In genomic region chr9:91914937-91915336, GRCh38 we compare ENCODE assay signal across 24 cellular contexts. TPM values are rescaled to one million over a fixed set of nuclear protein-coding genes. Genes with fewer than 3 reads are reported as not detected.
DNase-seq lines count a peak whose midpoint lies in the region; ATAC-seq and TF ChIP-seq lines count a peak whose summit lies in the region.
"Had no signal": no experiment of that assay in that cellular context is flagged by ENCODE, and none has a peak within 500 bp of the region (broad histone marks: within the 10 kb centered on the region; RNA-seq: fewer than 3 reads in every experiment).

No MANE protein-coding gene starts in this region.

- no peak overlapping the region for H3K27ac Mint-ChIP-seq in endodermal cell
- H3K27ac Mint-ChIP-seq: CD14-positive monocyte; CD4-positive, alpha-beta memory T cell; CD4-positive, CD25-positive, alpha-beta regulatory T cell had no signal

- peaks cover 4% of the 10 kb centered on the region for H3K27me3 Mint-ChIP-seq in endodermal cell (ENCODE audit: insufficient read depth)
- H3K27me3 Mint-ChIP-seq: CD4-positive, CD25-positive, alpha-beta regulatory T cell had no signal

- H3K18ac ChIP-seq in mesendoderm (ENCODE audit: low read length) = no peak overlapping the region

- peak overlapping the region; percentile 4 for H3K4me3 ChIP-seq in endodermal cell (ENCODE audit: low read length)
- no peak overlapping the region for H3K4me3 ChIP-seq in mesendoderm (ENCODE audit: low read length)
- no peak overlapping the region for H3K4me3 ChIP-seq in breast epithelium
- H3K4me3 ChIP-seq: BLaER1, GM12878 had no signal

- H3K36me3 ChIP-seq in endodermal cell (ENCODE audit: control insufficient read depth, insufficient read depth, low read length) (peaks cover 81% of the 10 kb centered on the region), mesendoderm (ENCODE audit: control insufficient read depth, insufficient read depth, low read length) (peaks cover 3% of the 10 kb centered on the region), breast epithelium (no peaks in the 10 kb centered on the region)
- H3K36me3 ChIP-seq: BLaER1 had no signal

- H3K27me3 ChIP-seq in endodermal cell (ENCODE audit: control insufficient read depth, insufficient read depth, low read length, poor library complexity, severe bottlenecking) (no peaks in the 10 kb centered on the region), mesendoderm (ENCODE audit: insufficient read depth, low read length, poor library complexity) (no peaks in the 10 kb centered on the region), breast epithelium (no peaks in the 10 kb centered on the region)
- H3K27me3 ChIP-seq: BE2C, BLaER1 had no signal

- WGBS in endodermal cell (ENCODE audit: insufficient coverage in 1 of 2, insufficient read length in 1 of 2), 2 experiments = 92 to 97% methylated on average over 8 to 9 of the region's 9 CpGs
- no CpG with 5 or more reads among the region's 9 CpGs for WGBS in mesendoderm (ENCODE audit: extremely low coverage, insufficient coverage, low lambda C conversion rate)

- H2BK5ac ChIP-seq in mesendoderm (ENCODE audit: low read length) = no peak overlapping the region

- no peak overlapping the region for H2BK120ac ChIP-seq in mesendoderm (ENCODE audit: low read depth, low read length)

- H3K9me3 ChIP-seq in endodermal cell (ENCODE audit: control insufficient read depth, low read length) = no peaks in the 10 kb centered on the region
- no peaks in the 10 kb centered on the region for H3K9me3 ChIP-seq in breast epithelium
- H3K9me3 ChIP-seq: BE2C had no signal

- H3K4me1 ChIP-seq in endodermal cell (ENCODE audit: control insufficient read depth, insufficient read depth, low read length) (peaks cover 19% of the 10 kb centered on the region), mesendoderm (ENCODE audit: control insufficient read depth, low read depth, low read length) (peaks cover 14% of the 10 kb centered on the region), breast epithelium (no peaks in the 10 kb centered on the region)
- H3K4me1 ChIP-seq: BE2C had no signal

- no peak overlapping the region for H2BK15ac ChIP-seq in mesendoderm (replicated peaks; ENCODE audit: low read depth)

- H2AK5ac ChIP-seq in mesendoderm (ENCODE audit: low read length) = no peak overlapping the region

- no peak overlapping the region for H3K4me3 Mint-ChIP-seq in endodermal cell
- H3K4me3 Mint-ChIP-seq: CD14-positive monocyte; CD4-positive, alpha-beta memory T cell; CD4-positive, CD25-positive, alpha-beta regulatory T cell; CD8-positive, alpha-beta memory T cell had no signal

- H3K79me2 ChIP-seq in mesendoderm (ENCODE audit: control insufficient read depth, insufficient read depth, low read length) = peaks cover 60% of the 10 kb centered on the region

- H3K4ac ChIP-seq in mesendoderm (ENCODE audit: low read depth, low read length) = no peak overlapping the region

- no peak overlapping the region for H3K4me2 ChIP-seq in mesendoderm (ENCODE audit: low read length)

- TF ChIP-seq CTCF in endodermal cell (conservative IDR thresholded peaks at IDR 0.05) (no peak), breast epithelium (IDR thresholded peaks at IDR 0.05) (no peak), omental fat pad (IDR thresholded peaks at IDR 0.05) (no peak)

- DNase-seq in ecto neural progenitor cell (ENCODE audit: low spot score) (peak; percentile 32), endodermal cell (peak; percentile 15), mesendoderm (no peak), breast epithelium (ENCODE audit: low spot score in 2 of 2) (no peak), NCI-H2171 treated with DMSO at 0.1 percent for 48 hours (lab: John Stamatoyannopoulos, UW) (no peak), omental fat pad (ENCODE audit: low spot score) (no peak)
- DNase-seq: 8988T; ACHN; BE2C; C1 segment of cervical spinal cord; CD4-positive, alpha-beta memory T cell; CD4-positive, CD25-positive, alpha-beta regulatory T cell; CD8-positive, alpha-beta memory T cell; COR-L47; DMS 273 treated with DMSO at 0.1 percent for 48 hours; DMS153; DMS53; DMS79; DND-41; EL; GDM1 had no signal

- peaks cover 45% of the 10 kb centered on the region for H3K4me1 Mint-ChIP-seq in endodermal cell
- H3K4me1 Mint-ChIP-seq: CD14-positive monocyte; CD4-positive, CD25-positive, alpha-beta regulatory T cell; CD8-positive, alpha-beta memory T cell had no signal

- intact Hi-C loops in breast epithelium (cut with DNase I; ENCODE audit: low total_unique reads) = no loop called here

- H4K5ac ChIP-seq in mesendoderm (ENCODE audit: low read length) = no peak overlapping the region

- no peak overlapping the region for H4K8ac ChIP-seq in mesendoderm (ENCODE audit: low read depth, low read length)

- ATAC-seq in omental fat pad (ENCODE audit: low FRiP score) = no peak
- ATAC-seq: GM12878 had no signal

- H3K27ac ChIP-seq in endodermal cell (ENCODE audit: low read depth, low read length) (no peak overlapping the region), mesendoderm (ENCODE audit: low read depth, low read length) (no peak overlapping the region), breast epithelium (no peak overlapping the region)
- H3K27ac ChIP-seq: BLaER1 had no signal

- H3K36me3 Mint-ChIP-seq in endodermal cell (ENCODE audit: low read depth) = peaks cover 55% of the 10 kb centered on the region
- H3K36me3 Mint-ChIP-seq: CD14-positive monocyte; CD4-positive, alpha-beta memory T cell; CD4-positive, CD25-positive, alpha-beta regulatory T cell; CD8-positive, alpha-beta memory T cell had no signal

- no peak for TF ChIP-seq POLR2A in breast epithelium (IDR thresholded peaks at IDR 0.05)

- H3K79me1 ChIP-seq in mesendoderm (ENCODE audit: low read length) = peaks cover 36% of the 10 kb centered on the region

- no peak overlapping the region for H3K9ac ChIP-seq in endodermal cell (ENCODE audit: extremely low read depth, low read length, poor library complexity, severe bottlenecking)
- H3K9ac ChIP-seq in mesendoderm (ENCODE audit: low read length) = no peak overlapping the region
- H3K9ac ChIP-seq: BLaER1 had no signal

- no peaks in the 10 kb centered on the region for H3K9me3 Mint-ChIP-seq in endodermal cell
- H3K9me3 Mint-ChIP-seq: CD4-positive, alpha-beta memory T cell; CD4-positive, CD25-positive, alpha-beta regulatory T cell; CD8-positive, alpha-beta memory T cell had no signal

- H3K56ac ChIP-seq in mesendoderm (ENCODE audit: low read length) = peak overlapping the region; percentile 1

- H3K23ac ChIP-seq in mesendoderm (ENCODE audit: low read length) = no peak overlapping the region

RNA-seq across cellular contexts. Expression of gene ROR2, which starts 35.1 kb away (rescaled TPM):
- total RNA-seq in endodermal cell (100 to 1,000 TPM; 104 to 160 TPM), breast epithelium (10 to 100 TPM in 2 of 3 donors, 1 to 10 TPM in 1; 2.1 to 25.6 (median 10.2) TPM), omental fat pad (10 to 100 TPM in 2 of 4 donors, 1 to 10 TPM in 2; 6.3 to 32.2 (median 15.1) TPM)
- 39.8 TPM for polyA plus RNA-seq in endodermal cell (2013, experiment 1 of 2)
- 40.9 TPM for polyA plus RNA-seq in endodermal cell (2013, experiment 2 of 2)
- 24.3 TPM for polyA plus RNA-seq in mesendoderm (2013, experiment 1 of 2)
- 22.3 TPM for polyA plus RNA-seq in mesendoderm (2013, experiment 2 of 2)
- total RNA-seq: CD8-positive, alpha-beta memory T cell had no signal
- polyA plus RNA-seq: CD14-positive monocyte; CD4-positive, CD25-positive, alpha-beta regulatory T cell had no signal

Comparison
In these comparisons a context has a peak if more than half of its experiments do, and no peak if none do; other contexts are left out.
1. DNase-seq: peak in ecto neural progenitor cell (single experiment) and endodermal cell (single experiment); none in mesendoderm (single experiment), breast epithelium (0 of 2), NCI-H2171 treated with DMSO at 0.1 percent for 48 hours (single experiment) and omental fat pad (single experiment).